ENCODE assay signal across 9 cellular contexts in the genomic region with DNA sequence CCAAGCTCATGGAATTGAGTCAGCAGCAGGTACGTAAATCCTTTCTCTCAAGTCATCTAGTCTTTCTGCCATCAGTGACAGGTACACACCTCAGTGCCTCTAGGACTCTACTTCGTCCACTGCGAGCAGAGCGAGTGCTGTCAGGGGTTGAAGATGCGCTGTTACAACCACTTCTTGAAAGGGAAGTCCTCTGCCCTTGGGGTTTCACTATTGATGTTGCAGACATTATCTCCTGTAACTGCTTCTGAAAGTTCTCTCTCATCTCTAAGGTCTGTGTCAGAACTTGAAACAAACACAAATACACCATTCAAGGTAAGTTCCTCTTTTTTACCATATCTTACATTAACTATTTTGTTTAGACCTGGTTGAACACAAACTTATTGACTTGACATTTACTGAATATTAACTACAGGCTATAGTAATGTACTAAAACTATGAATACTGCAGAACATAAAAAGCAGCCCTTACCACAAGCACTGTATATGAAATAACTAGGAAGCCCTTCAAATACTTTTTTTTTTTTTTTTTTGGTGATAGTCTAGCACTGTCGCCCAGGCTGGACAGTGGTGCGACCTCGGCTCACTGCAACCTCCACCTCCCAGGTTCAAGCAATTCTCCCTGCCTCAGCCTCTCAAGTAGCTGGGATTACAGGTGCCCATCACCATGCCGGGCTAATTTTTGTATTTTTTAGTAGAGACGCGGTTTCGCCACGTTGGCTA. TPM values are rescaled to one million over a fixed set of nuclear protein-coding genes. Genes with fewer than 3 reads are reported as not detected.
A peak's percentile ranks its signal among the peaks of the same experiment; 100 is the strongest.
DNase-seq lines count a peak whose midpoint lies in the region; ATAC-seq, FAIRE-seq and TF ChIP-seq lines count a peak whose summit lies in the region.
"Had no signal": no experiment of that assay in that cellular context is flagged by ENCODE, and none has a peak within 500 bp of the region (broad histone marks: within the 10 kb centered on the region; RNA-seq: fewer than 3 reads in every experiment).

No MANE protein-coding gene starts in this region.

- no peak overlapping the region for H3K56ac ChIP-seq in mesendoderm (ENCODE audit: low read length)

- no peak overlapping the region for H2AFZ ChIP-seq in HepG2 (ENCODE audit: low read length)

- intact Hi-C loops in activated B cell treated with CpG ODN at 0.5 μM for 24 hours (cut with micrococcal nuclease): loop anchor here (1.0 to 10.0 kb wide), 5 partner anchors 43 to 325 kb away; no protein-coding TSS in a partner anchor
- intact Hi-C loops in HepG2 (cut with micrococcal nuclease; ENCODE audit: unreplicated experiment): no loop called here

- ATAC-seq in GM18519 (IDR thresholded peaks at IDR 0.05; ENCODE audit: low FRiP score, unreplicated experiment): peak; percentile 99
- peak; percentile 99 for ATAC-seq in HG03045 (IDR thresholded peaks at IDR 0.05; ENCODE audit: unreplicated experiment)
- ATAC-seq in activated B cell treated with CpG ODN at 0.5 μM for 24 hours (ENCODE audit: low read depth): peak; percentile 98
- ATAC-seq in HepG2: no peak

- H3K4me2 ChIP-seq in HepG2 (ENCODE audit: low read depth, low read length) (no peak overlapping the region), mesendoderm (ENCODE audit: low read length) (no peak overlapping the region)

- H4K8ac ChIP-seq in mesendoderm (ENCODE audit: low read depth, low read length): no peak overlapping the region

- no peak for FAIRE-seq in HepG2 (lab: Jason Lieb, UNC)

- no peak for TF ChIP-seq RAD21 in HepG2 (CRISPR knock-in tag; IDR thresholded peaks at IDR 0.05)

- H2BK15ac ChIP-seq in mesendoderm (replicated peaks; ENCODE audit: low read depth): no peak overlapping the region

- TF ChIP-seq EP300 in HepG2 (IDR thresholded peaks at IDR 0.05; ENCODE audit: low read depth in 2 of 2, low read length in 2 of 2): no peak
- no peak for TF ChIP-seq EP300 in HepG2 (CRISPR knock-in tag; IDR thresholded peaks at IDR 0.05; ENCODE audit: borderline replicate concordance)

- H3K4me1 ChIP-seq in HepG2 (ENCODE audit: insufficient read depth, low read length): no peaks in the 10 kb centered on the region
- no peaks in the 10 kb centered on the region for H3K4me1 ChIP-seq in mesendoderm (ENCODE audit: control insufficient read depth, low read depth, low read length)

- H3K27ac ChIP-seq in HepG2 (ENCODE audit: extremely low read length, insufficient read depth, low read length): no peak overlapping the region
- H3K27ac ChIP-seq in mesendoderm (ENCODE audit: low read depth, low read length): no peak overlapping the region

- no peaks in the 10 kb centered on the region for H3K9me3 ChIP-seq in HepG2 (ENCODE audit: low read length)

- POLR2A ChIA-PET in activated B cell treated with CpG ODN at 0.5 μM for 24 hours (lab: Charles Lee): interaction anchor here (0.7 to 2.0 kb wide), 3 partner anchors 42 to 62 kb away, joined by 4 to 8 read pairs (median 4); a partner anchor contains a TSS
- POLR2A ChIA-PET in HepG2 (lab: Yijun Ruan, JAX): no interaction called here

- CTCF ChIA-PET in activated B cell treated with CpG ODN at 0.5 μM for 24 hours (lab: Charles Lee) (interaction anchor here (1.1 to 1.3 kb wide), 2 partner anchors 179 to 196 kb away, joined by 3 to 4 read pairs; no protein-coding TSS in a partner anchor), HepG2 (lab: Yijun Ruan, JAX; ENCODE audit: low intra/inter-chr PET ratio, low total read pairs) (no interaction called here)

- H4K5ac ChIP-seq in mesendoderm (ENCODE audit: low read length): no peak overlapping the region

- no peak overlapping the region for H2BK5ac ChIP-seq in mesendoderm (ENCODE audit: low read length)

- no peak overlapping the region for H3K4ac ChIP-seq in mesendoderm (ENCODE audit: low read depth, low read length)

- H3K27me3 Mint-ChIP-seq in activated B cell treated with CpG ODN at 0.5 μM for 24 hours: no peaks in the 10 kb centered on the region

- WGBS in HepG2 (ENCODE audit: low lambda C conversion rate): 97% methylated on average over 13 of the region's 13 CpGs
- no CpG with 5 or more reads among the region's 13 CpGs for WGBS in mesendoderm (ENCODE audit: extremely low coverage, insufficient coverage, low lambda C conversion rate)

- H3K27ac Mint-ChIP-seq in activated B cell treated with CpG ODN at 0.5 μM for 24 hours: peak overlapping the region; percentile 86

- peaks cover 66% of the 10 kb centered on the region for H3K36me3 Mint-ChIP-seq in activated B cell treated with CpG ODN at 0.5 μM for 24 hours (ENCODE audit: low read depth)

- TF ChIP-seq POLR2A in HepG2 (IDR thresholded peaks at IDR 0.05; ENCODE audit: insufficient read depth in 1 of 2, low read depth in 2 of 2, low read length in 2 of 2): no peak

- H3K4me1 Mint-ChIP-seq in activated B cell treated with CpG ODN at 0.5 μM for 24 hours: peaks cover 15% of the 10 kb centered on the region

- H4K20me1 ChIP-seq in HepG2 (ENCODE audit: insufficient read depth, low read length): no peaks in the 10 kb centered on the region

- H3K79me1 ChIP-seq in mesendoderm (ENCODE audit: low read length): no peaks in the 10 kb centered on the region

- H3K4me3 Mint-ChIP-seq in activated B cell treated with CpG ODN at 0.5 μM for 24 hours: no peak overlapping the region

- no peak overlapping the region for H2BK120ac ChIP-seq in mesendoderm (ENCODE audit: low read depth, low read length)

- H3K4me3 ChIP-seq in HepG2 (replicated peaks in 1 of 3; ENCODE audit: insufficient read depth in 1 of 3, low read depth in 2 of 3, low read length in 3 of 3) (no peak overlapping the region), mesendoderm (ENCODE audit: low read length) (no peak overlapping the region)

- H3K36me3 ChIP-seq in HepG2 (replicated peaks in 1 of 2; ENCODE audit: control insufficient read depth in 1 of 2, insufficient read depth in 2 of 2, low read length in 2 of 2): peaks cover 11 to 59% of the 10 kb centered on the region in 2 experiments
- H3K36me3 ChIP-seq in mesendoderm (ENCODE audit: control insufficient read depth, insufficient read depth, low read length): peaks cover 2% of the 10 kb centered on the region

- H3K9me3 Mint-ChIP-seq in activated B cell treated with CpG ODN at 0.5 μM for 24 hours: no peaks in the 10 kb centered on the region

- H3K79me2 ChIP-seq in HepG2 (ENCODE audit: insufficient read depth, low read length): no peaks in the 10 kb centered on the region
- no peaks in the 10 kb centered on the region for H3K79me2 ChIP-seq in mesendoderm (ENCODE audit: control insufficient read depth, insufficient read depth, low read length)

- H3K9ac ChIP-seq in HepG2 (ENCODE audit: insufficient read depth, low read depth, low read length) (no peak overlapping the region), mesendoderm (ENCODE audit: low read length) (no peak overlapping the region)

- no peak overlapping the region for H3K18ac ChIP-seq in mesendoderm (ENCODE audit: low read length)

- in situ Hi-C loops in HepG2 (cut with HindIII; ENCODE audit: extremely low pct_ligation_motif_present, low pct_unique_long_range_greater_than_20kb): no loop called here

- no peak overlapping the region for H3K23ac ChIP-seq in mesendoderm (ENCODE audit: low read length)

- no peak for TF ChIP-seq CTCF in GM20000 (IDR thresholded peaks at IDR 0.05; ENCODE audit: extremely low read depth, missing control alignments)
- TF ChIP-seq CTCF in activated B cell treated with CpG ODN at 0.5 μM for 24 hours (IDR thresholded peaks at IDR 0.05): no peak
- no peak for TF ChIP-seq CTCF in HepG2 (CRISPR knock-in tag; IDR thresholded peaks at IDR 0.05)

- H2AK5ac ChIP-seq in mesendoderm (ENCODE audit: low read length): no peak overlapping the region

- H3K27me3 ChIP-seq in HepG2 (ENCODE audit: control insufficient read depth in 1 of 2, insufficient read depth in 2 of 2, low read length in 2 of 2): no peaks in the 10 kb centered on the region
- H3K27me3 ChIP-seq in mesendoderm (ENCODE audit: insufficient read depth, low read length, poor library complexity): no peaks in the 10 kb centered on the region

- DNase-seq in GM20000 (ENCODE audit: low spot score) (peak; percentile 74), activated B cell treated with CpG ODN at 0.5 μM for 24 hours (no peak), HepG2 (ENCODE audit: low spot score) (no peak), NCI-H524 treated with DMSO at 0.1 percent for 48 hours (lab: John Stamatoyannopoulos, UW) (no peak), mesendoderm (no peak), ureter (ENCODE audit: low spot score) (no peak)
- DNase-seq: stimulated activated CD4-positive, alpha-beta T cell treated with anti-CD3 and anti-CD28 coated beads, Interleukin-4, amount 100 ng/mL, for 4 hours had no signal

- no TSS peak for BruUV-seq in HepG2 (replicated peaks; lab: Mats Ljungman, UMichigan)

RNA-seq across cellular contexts. Expression of a gene that starts 41.5 kb away (rescaled TPM):
- total RNA-seq in activated B cell treated with CpG ODN at 0.5 μM for 24 hours (45.8 and 49.9 TPM in 2 replicates), HepG2 (2016; rRNA removed; fragmentation: Illumina TruSeq; extraction: Trizol) (42.9 and 59.3 TPM in 2 replicates), ureter (21.1 TPM)
- total RNA-seq in HepG2 (2016; cell fraction: cytosol; rRNA removed; fragmentation: Illumina TruSeq; extraction: Trizol; ENCODE audit: low read depth): 12.5 and 13.2 TPM in 2 replicates
- 41.9 and 62.6 TPM in 2 replicates for total RNA-seq in HepG2 (2016; cell fraction: insoluble cytoplasmic fraction; rRNA removed; fragmentation: Illumina TruSeq; extraction: Trizol)
- 30.0 and 35.4 TPM in 2 replicates for total RNA-seq in HepG2 (2016; cell fraction: membrane; rRNA removed; fragmentation: Illumina TruSeq; extraction: Trizol)
- 56.6 and 67.4 TPM in 2 replicates for total RNA-seq in HepG2 (2016; cell fraction: nucleus; rRNA removed; fragmentation: Illumina TruSeq; extraction: Trizol)
- polyA plus RNA-seq in HepG2 (2011; rRNA removed): 15.5 and 24.3 TPM in 2 replicates
- polyA plus RNA-seq in HepG2 (2011; cell fraction: cytosol; rRNA removed): 8.5 and 8.6 TPM in 2 replicates
- 41.0 and 46.8 TPM in 2 replicates for polyA plus RNA-seq in HepG2 (2011; cell fraction: nucleus; rRNA removed)
- polyA plus RNA-seq in HepG2 (2012): 12.5 and 16.7 TPM in 2 replicates
- 3.0 and 3.5 TPM in 2 replicates for polyA plus RNA-seq in HepG2 (2016; cell fraction: cytosol; fragmentation: Illumina TruSeq; extraction: Trizol; ENCODE audit: low read depth)
- 36.7 and 42.1 TPM in 2 replicates for polyA plus RNA-seq in HepG2 (2016; cell fraction: insoluble cytoplasmic fraction; fragmentation: Illumina TruSeq; extraction: Trizol; ENCODE audit: low read depth)
- polyA plus RNA-seq in HepG2 (2016; cell fraction: membrane; fragmentation: Illumina TruSeq; extraction: Trizol; ENCODE audit: low read depth): 12.7 and 14.9 TPM in 2 replicates
- 65.4 and 74.6 TPM in 2 replicates for polyA plus RNA-seq in HepG2 (2016; cell fraction: nucleus; fragmentation: Illumina TruSeq; extraction: Trizol; ENCODE audit: insufficient read depth, low read depth)
- polyA minus RNA-seq in HepG2 (2011; rRNA and poly(A)+ RNA removed; ENCODE audit: low replicate concordance): 16.5 and 72.6 TPM in 2 replicates
- 8.1 and 9.6 TPM in 2 replicates for polyA minus RNA-seq in HepG2 (2011; cell fraction: cytosol; rRNA and poly(A)+ RNA removed)
- polyA minus RNA-seq in HepG2 (2011; cell fraction: nucleus; rRNA and poly(A)+ RNA removed): 58.9 and 72.9 TPM in 2 replicates
- 32.7 TPM for polyA plus RNA-seq in mesendoderm (2013, experiment 1 of 2)
- 32.9 TPM for polyA plus RNA-seq in mesendoderm (2013, experiment 2 of 2)

RNA-seq across cellular contexts. Expression of a gene that starts 46.7 kb away (rescaled TPM):
- total RNA-seq in activated B cell treated with CpG ODN at 0.5 μM for 24 hours (227 and 229 TPM in 2 replicates), HepG2 (2016; rRNA removed; fragmentation: Illumina TruSeq; extraction: Trizol) (145 and 190 TPM in 2 replicates), ureter (127 TPM)
- 29.7 and 31.6 TPM in 2 replicates for total RNA-seq in HepG2 (2016; cell fraction: cytosol; rRNA removed; fragmentation: Illumina TruSeq; extraction: Trizol; ENCODE audit: low read depth)
- total RNA-seq in HepG2 (2016; cell fraction: insoluble cytoplasmic fraction; rRNA removed; fragmentation: Illumina TruSeq; extraction: Trizol): 140 and 167 TPM in 2 replicates
- 96.9 and 108 TPM in 2 replicates for total RNA-seq in HepG2 (2016; cell fraction: membrane; rRNA removed; fragmentation: Illumina TruSeq; extraction: Trizol)
- 70.3 and 72.0 TPM in 2 replicates for total RNA-seq in HepG2 (2016; cell fraction: nucleus; rRNA removed; fragmentation: Illumina TruSeq; extraction: Trizol)
- polyA plus RNA-seq in HepG2 (2011; rRNA removed): 44.9 and 46.6 TPM in 2 replicates
- polyA plus RNA-seq in HepG2 (2011; cell fraction: cytosol; rRNA removed): 20.0 and 35.2 TPM in 2 replicates
- 11.8 and 17.9 TPM in 2 replicates for polyA plus RNA-seq in HepG2 (2011; cell fraction: nucleus; rRNA removed)
- polyA plus RNA-seq in HepG2 (2012): 98.7 and 98.9 TPM in 2 replicates
- polyA plus RNA-seq in HepG2 (2016; cell fraction: cytosol; fragmentation: Illumina TruSeq; extraction: Trizol; ENCODE audit: low read depth): 29.7 and 32.6 TPM in 2 replicates
- polyA plus RNA-seq in HepG2 (2016; cell fraction: insoluble cytoplasmic fraction; fragmentation: Illumina TruSeq; extraction: Trizol; ENCODE audit: low read depth): 154 TPM in 2 replicates
- polyA plus RNA-seq in HepG2 (2016; cell fraction: membrane; fragmentation: Illumina TruSeq; extraction: Trizol; ENCODE audit: low read depth): 62.3 and 67.4 TPM in 2 replicates
- polyA plus RNA-seq in HepG2 (2016; cell fraction: nucleus; fragmentation: Illumina TruSeq; extraction: Trizol; ENCODE audit: insufficient read depth, low read depth): 72.4 and 78.4 TPM in 2 replicates
- 25.2 and 41.8 TPM in 2 replicates for polyA minus RNA-seq in HepG2 (2011; rRNA and poly(A)+ RNA removed; ENCODE audit: low replicate concordance)
- 46.6 and 59.2 TPM in 2 replicates for polyA minus RNA-seq in HepG2 (2011; cell fraction: cytosol; rRNA and poly(A)+ RNA removed)
- 35.8 and 50.4 TPM in 2 replicates for polyA minus RNA-seq in HepG2 (2011; cell fraction: nucleus; rRNA and poly(A)+ RNA removed)
- polyA plus RNA-seq in mesendoderm (2013, experiment 1 of 2): 126 TPM
- 124 TPM for polyA plus RNA-seq in mesendoderm (2013, experiment 2 of 2)
